1 cellular context compared by ENCODE assay signal in genomic region chr4:169659736-169660670, GRCh38.
TF ChIP-seq lines count a peak whose summit lies in the region.

No MANE protein-coding gene starts in this region.

TF ChIP-seq in K562, 482 proteins besides CTCF, POLR2A, EP300 and RAD21 (continued from another document):
- TF ChIP-seq AFF1 (IDR thresholded peaks at IDR 0.05; ENCODE audit: low read depth in 1 of 2, partially characterized antibody in 2 of 2) (peak; percentile 22 to 73), PML (IDR thresholded peaks at IDR 0.05; ENCODE audit: low read length) (peak; percentile 76), SRSF3 (IDR thresholded peaks at IDR 0.05; ENCODE audit: insufficient read depth, low read length) (no peak), NR2F6 (CRISPR knock-in tag; IDR thresholded peaks at IDR 0.05) (no peak), PYGO2 (tag; IDR thresholded peaks at IDR 0.05) (no peak), ZNF695 (CRISPR knock-in tag; IDR thresholded peaks at IDR 0.05) (no peak), NFIC (IDR thresholded peaks at IDR 0.05) (no peak), POLR2AphosphoS5 (IDR thresholded peaks at IDR 0.05; ENCODE audit: control insufficient read depth, insufficient read depth, low read depth, low read length) (peak; percentile 67; the same call in 1 of the 2 replicates), ZNF445 (CRISPR knock-in tag; IDR thresholded peaks at IDR 0.05; ENCODE audit: low read depth) (no peak), POLR2B (IDR thresholded peaks at IDR 0.05; ENCODE audit: low read depth, partially characterized antibody) (peak; percentile 95), TBL1XR1 (IDR thresholded peaks at IDR 0.05; ENCODE audit: low read length in 2 of 2) (peak in 1 of 2 experiments; percentile 76; a peak in 2 of 4 replicates), ZNF76 (CRISPR knock-in tag; IDR thresholded peaks at IDR 0.05; ENCODE audit: borderline replicate concordance) (no peak), ZNF717 (CRISPR knock-in tag; IDR thresholded peaks at IDR 0.05) (no peak), FOXM1 (IDR thresholded peaks at IDR 0.05; ENCODE audit: low read depth) (peak; percentile 77), FOXM1 (CRISPR knock-in tag; IDR thresholded peaks at IDR 0.05; ENCODE audit: low read depth) (no peak), RNF2 (IDR thresholded peaks at IDR 0.05) (peak; percentile 88), HDAC3 (IDR thresholded peaks at IDR 0.05; ENCODE audit: borderline replicate concordance, partially characterized antibody) (no peak), THRB (CRISPR knock-in tag; conservative IDR thresholded peaks at IDR 0.05) (no peak), CCAR2 (IDR thresholded peaks at IDR 0.05; ENCODE audit: low read depth, low read length) (no peak), ZNF133 (CRISPR knock-in tag; IDR thresholded peaks at IDR 0.05) (no peak), SFPQ (IDR thresholded peaks at IDR 0.05; ENCODE audit: low read depth, low read length) (no peak), HDAC6 (IDR thresholded peaks at IDR 0.05; ENCODE audit: low read depth, low read length) (no peak), ZNF644 (tag; IDR thresholded peaks at IDR 0.05; ENCODE audit: low read depth) (peak; percentile 48; the same call in 1 of the 2 replicates), ZNF174 (CRISPR knock-in tag; IDR thresholded peaks at IDR 0.05) (0 out of 2 replicates have a peak, but pooled peaks have one; percentile 19), ZNF24 (IDR thresholded peaks at IDR 0.05) (no peak; the same call in 1 of the 2 replicates), NFRKB (IDR thresholded peaks at IDR 0.05; ENCODE audit: low read depth) (peak; percentile 96), MYNN (IDR thresholded peaks at IDR 0.05) (peak; percentile 39; the same call in 1 of the 2 replicates), MYNN (CRISPR knock-in tag; IDR thresholded peaks at IDR 0.05) (no peak), SAP30 (IDR thresholded peaks at IDR 0.05; ENCODE audit: borderline replicate concordance, insufficient read depth, low read depth, low read length, poor library complexity, severe bottlenecking) (no peak), ZNF224 (CRISPR knock-in tag; IDR thresholded peaks at IDR 0.05) (no peak), RBM17 (IDR thresholded peaks at IDR 0.05; ENCODE audit: borderline replicate concordance, low read depth, low read length) (no peak), MXD1 (CRISPR knock-in tag; IDR thresholded peaks at IDR 0.05; ENCODE audit: borderline replicate concordance, poor library complexity, severe bottlenecking) (no peak), CBX8 (IDR thresholded peaks at IDR 0.05; ENCODE audit: borderline replicate concordance, extremely low read depth, low read depth, low read length, poor library complexity, severe bottlenecking) (no peak), POLR2G (IDR thresholded peaks at IDR 0.05; ENCODE audit: low read depth, low read length) (peak; percentile 45; the same call in 1 of the 2 replicates), KDM5B (IDR thresholded peaks at IDR 0.05; ENCODE audit: insufficient replicate concordance, low read depth, low read length) (peak; percentile 76)
